Comparison of ENCODE assay signal across 10 cellular contexts in the genomic region with DNA sequence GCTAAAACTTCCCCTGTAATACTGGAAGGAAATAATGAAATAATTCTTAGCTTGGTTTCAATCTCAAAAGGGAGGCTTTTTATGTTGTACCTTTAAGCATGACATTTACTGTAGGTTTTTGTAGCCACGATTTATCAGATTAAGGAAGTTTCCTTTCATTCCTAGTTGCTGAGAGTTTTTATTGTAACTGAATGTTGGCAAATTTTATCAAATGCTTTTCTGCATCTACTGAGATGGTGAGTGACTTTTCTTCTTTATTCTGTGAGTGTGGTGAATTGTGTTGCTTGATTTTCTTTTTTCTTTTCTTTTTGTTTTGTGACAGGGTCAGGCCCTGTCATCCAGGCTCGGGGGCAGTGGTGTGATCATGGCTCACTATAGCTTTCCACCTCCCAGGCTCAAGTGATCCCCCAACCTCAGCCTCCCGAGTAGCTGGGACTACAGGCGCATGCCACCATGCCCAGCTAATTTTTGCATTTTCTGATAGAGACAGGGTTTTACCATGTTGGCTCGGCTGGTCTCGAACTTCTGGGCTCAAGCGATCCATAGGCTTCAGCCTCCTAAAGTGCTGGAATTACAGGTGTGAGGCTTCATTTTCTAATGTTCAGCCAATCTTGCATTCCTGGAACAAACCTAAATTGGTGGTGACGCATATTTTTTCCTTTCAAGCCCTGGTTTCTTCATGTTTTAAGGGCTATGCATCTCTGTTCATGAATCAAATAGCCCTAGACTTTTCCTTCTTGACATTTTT. TPM values are rescaled to one million over a fixed set of nuclear protein-coding genes. Genes with fewer than 3 reads are reported as not detected.
A peak's percentile ranks its signal among the peaks of the same experiment; 100 is the strongest.
DNase-seq lines count a peak whose midpoint lies in the region; ATAC-seq and TF ChIP-seq lines count a peak whose summit lies in the region.
"Had no signal": no experiment of that assay in that cellular context is flagged by ENCODE, and none has a peak within 500 bp of the region (broad histone marks: within the 10 kb centered on the region; RNA-seq: fewer than 3 reads in every experiment).

No MANE protein-coding gene starts in this region.

- peak overlapping the region; percentile 97 for H2BK120ac ChIP-seq in IMR-90 (ENCODE audit: low read depth, low read length)

- intact Hi-C loops in IMR-90 (cut with micrococcal nuclease) = loop anchor here (1.0 to 5.0 kb wide), 2 partner anchors 17 to 40 kb away; a partner anchor contains a TSS

- peak overlapping the region; percentile 94 for H3K14ac ChIP-seq in IMR-90 (replicated peaks; ENCODE audit: low read depth, low read length)

- ATAC-seq in IMR-90 (ENCODE audit: low read depth) (peak; percentile 5), GM21576 (IDR thresholded peaks at IDR 0.05; ENCODE audit: unreplicated experiment) (no peak), HG03457 (IDR thresholded peaks at IDR 0.05; ENCODE audit: unreplicated experiment) (no peak)
- ATAC-seq in activated naive CD8-positive, alpha-beta T cell treated with anti-CD3 and anti-CD28 coated beads, Interleukin-2, amount 50 U/mL, for 24 hours = no peak
- ATAC-seq: GM12878 had no signal

- TF ChIP-seq POLR2A in IMR-90 (IDR thresholded peaks at IDR 0.05; ENCODE audit: low read depth, low read length) = no peak

- H3K23ac ChIP-seq in IMR-90 (ENCODE audit: low read depth, low read length) = peak overlapping the region; percentile 70

- WGBS in IMR-90 (ENCODE audit: extremely low coverage in 2 of 2, insufficient read length in 1 of 2), 2 experiments = 46% methylated on average over 3 of the region's 8 CpGs; no CpG with 5 or more reads in 1 of the 2 experiments

- TF ChIP-seq CTCF in IMR-90 (conservative IDR thresholded peaks at IDR 0.05; ENCODE audit: low read depth, low read length) = no peak

- H3K27ac ChIP-seq in IMR-90 (ENCODE audit: insufficient read depth, low read length) = peak overlapping the region; percentile 99
- peak overlapping the region; percentile 43 for H3K27ac ChIP-seq in layer of hippocampus (ENCODE audit: low read depth, low read length)
- H3K27ac ChIP-seq in stomach smooth muscle (ENCODE audit: low read length) = peak overlapping the region; percentile 49

- H4K91ac ChIP-seq in IMR-90 (ENCODE audit: insufficient read depth, low read depth, low read length) = peak overlapping the region; percentile 91

- POLR2A ChIA-PET in IMR-90 (lab: Charles Lee; ENCODE audit: unreplicated experiment) = no interaction called here

- H4K20me1 ChIP-seq in IMR-90 (ENCODE audit: insufficient read depth, low read length) = no peaks in the 10 kb centered on the region; the same call in 1 of the 2 replicates

- no peak overlapping the region for H3K4me3 Mint-ChIP-seq in activated naive CD8-positive, alpha-beta T cell treated with anti-CD3 and anti-CD28 coated beads, Interleukin-2, amount 50 U/mL, for 24 hours
- H3K4me3 Mint-ChIP-seq: activated naive CD4-positive, alpha-beta T cell treated with anti-CD3 and anti-CD28 coated beads, Interleukin-2, amount 50 U/mL, for 24 hours had no signal

- H3K27me3 ChIP-seq in IMR-90 (ENCODE audit: control insufficient read depth, insufficient read depth, low read length) (no peaks in the 10 kb centered on the region), layer of hippocampus (ENCODE audit: control insufficient read depth, insufficient read depth, low read length) (no peaks in the 10 kb centered on the region), stomach smooth muscle (ENCODE audit: control insufficient read depth in 1 of 2, insufficient read depth in 2 of 2, low read length in 2 of 2) (no peaks in the 10 kb centered on the region)

- H3K79me1 ChIP-seq in IMR-90 (ENCODE audit: low read depth in 1 of 2, low read length in 2 of 2) = peaks cover 0 to 3% of the 10 kb centered on the region in 2 experiments; a peak in 1 of 4 replicates

- peak overlapping the region; percentile 71 for H2BK15ac ChIP-seq in IMR-90 (ENCODE audit: low read depth, low read length)

- no peaks in the 10 kb centered on the region for H3K27me3 Mint-ChIP-seq in activated naive CD8-positive, alpha-beta T cell treated with anti-CD3 and anti-CD28 coated beads, Interleukin-2, amount 50 U/mL, for 24 hours

- no peak for DNase-seq in IMR-90
- DNase-seq in activated naive CD8-positive, alpha-beta T cell treated with anti-CD3 and anti-CD28 coated beads, Interleukin-2, amount 50 U/mL, for 24 hours = no peak
- DNase-seq in 8988T = no peak
- no peak for DNase-seq in kidney tubule cell (ENCODE audit: low spot score)

- H3K36me3 ChIP-seq in IMR-90 (ENCODE audit: control insufficient read depth, insufficient read depth, low read length) (no peaks in the 10 kb centered on the region), stomach smooth muscle (ENCODE audit: control insufficient read depth in 2 of 2, insufficient read depth in 2 of 2, low read length in 2 of 2) (no peaks in the 10 kb centered on the region)

- no TSS peak for BruUV-seq in IMR-90 (replicated peaks; lab: Mats Ljungman, UMichigan)

- H4K5ac ChIP-seq in IMR-90 (ENCODE audit: low read depth, low read length) = peak overlapping the region; percentile 43

- H3K4me1 ChIP-seq in IMR-90 (ENCODE audit: control insufficient read depth, insufficient read depth, low read length) (peaks cover 24% of the 10 kb centered on the region), stomach smooth muscle (ENCODE audit: control insufficient read depth, insufficient read depth, low read length) (peaks cover 7% of the 10 kb centered on the region)

- dilution Hi-C loops in IMR-90 (cut with HindIII; ENCODE audit: low sequenced_read_pairs, unreplicated experiment) = no loop called here

- peak overlapping the region; percentile 77 to 90 for H4K8ac ChIP-seq in IMR-90 (ENCODE audit: low read depth in 2 of 2, low read length in 2 of 2)

- peak overlapping the region; percentile 96 for H2AK5ac ChIP-seq in IMR-90 (ENCODE audit: low read depth, low read length)

- H3K9me3 ChIP-seq in IMR-90 (ENCODE audit: control insufficient read depth, insufficient read depth, low read length) = no peaks in the 10 kb centered on the region
- H3K9me3 ChIP-seq in stomach smooth muscle (ENCODE audit: control insufficient read depth in 2 of 2, low read length in 2 of 2) = no peaks in the 10 kb centered on the region

- H3K18ac ChIP-seq in IMR-90 (ENCODE audit: low read depth, low read length) = peak overlapping the region; percentile 98

- in situ Hi-C loops in IMR-90 (cut with MboI; ENCODE audit: low sequenced_read_pairs) = no loop called here

- peaks cover 28% of the 10 kb centered on the region for H3K4me1 Mint-ChIP-seq in activated naive CD8-positive, alpha-beta T cell treated with anti-CD3 and anti-CD28 coated beads, Interleukin-2, amount 50 U/mL, for 24 hours

- H3K4me3 ChIP-seq in IMR-90 (ENCODE audit: insufficient read depth, low read depth, low read length) (no peak overlapping the region), stomach smooth muscle (ENCODE audit: low read length in 2 of 2) (no peak overlapping the region)
- H3K4me3 ChIP-seq: GM12878 had no signal

- H3K56ac ChIP-seq in IMR-90 (ENCODE audit: extremely low read depth, insufficient read depth, low read length) = peak overlapping the region; percentile 89

- H3K9ac ChIP-seq in IMR-90 (ENCODE audit: low read depth, low read length) (peak overlapping the region; percentile 60), stomach smooth muscle (ENCODE audit: low read length in 2 of 2) (no peak overlapping the region)

- H3K9me3 Mint-ChIP-seq in activated naive CD8-positive, alpha-beta T cell treated with anti-CD3 and anti-CD28 coated beads, Interleukin-2, amount 50 U/mL, for 24 hours = no peaks in the 10 kb centered on the region
- H3K9me3 Mint-ChIP-seq: activated naive CD4-positive, alpha-beta T cell treated with anti-CD3 and anti-CD28 coated beads, Interleukin-2, amount 50 U/mL, for 24 hours had no signal

- peak overlapping the region; percentile 98 for H2BK20ac ChIP-seq in IMR-90 (ENCODE audit: low read depth, low read length)

- no peak overlapping the region for H2AK9ac ChIP-seq in IMR-90 (replicated peaks; ENCODE audit: low read depth, low read length, poor library complexity)

- H3K36me3 Mint-ChIP-seq in activated naive CD8-positive, alpha-beta T cell treated with anti-CD3 and anti-CD28 coated beads, Interleukin-2, amount 50 U/mL, for 24 hours (ENCODE audit: low read depth) = no peaks in the 10 kb centered on the region
- H3K36me3 Mint-ChIP-seq: activated naive CD4-positive, alpha-beta T cell treated with anti-CD3 and anti-CD28 coated beads, Interleukin-2, amount 50 U/mL, for 24 hours had no signal

- peak overlapping the region; percentile 50 for H3K27ac Mint-ChIP-seq in activated naive CD8-positive, alpha-beta T cell treated with anti-CD3 and anti-CD28 coated beads, Interleukin-2, amount 50 U/mL, for 24 hours
- H3K27ac Mint-ChIP-seq: activated naive CD4-positive, alpha-beta T cell treated with anti-CD3 and anti-CD28 coated beads, Interleukin-2, amount 50 U/mL, for 24 hours had no signal

- CTCF ChIA-PET in IMR-90 (lab: Yijun Ruan, JAX) = interaction anchor here (1.3 kb wide), 1 partner anchor 17 kb away, joined by 3 read pairs; no protein-coding TSS in a partner anchor

- H3K4ac ChIP-seq in IMR-90 (ENCODE audit: low read depth, low read length) = peak overlapping the region; percentile 93

- peaks cover 3% of the 10 kb centered on the region for H3K9me1 ChIP-seq in IMR-90 (ENCODE audit: insufficient read depth, low read length)

- H2BK5ac ChIP-seq in IMR-90 (ENCODE audit: low read depth, low read length, poor library complexity, severe bottlenecking) = peak overlapping the region; percentile 99

- H3K4me2 ChIP-seq in IMR-90 (ENCODE audit: low read depth, low read length) = peak overlapping the region; percentile 23

- no peak for TF ChIP-seq RAD21 in IMR-90 (IDR thresholded peaks at IDR 0.05; ENCODE audit: low read length)

- no peak overlapping the region for H2AFZ ChIP-seq in IMR-90 (replicated peaks; ENCODE audit: low read length, poor library complexity)

TF ChIP-seq in IMR-90, 13 proteins besides CTCF, POLR2A, EP300 and RAD21:
- TF ChIP-seq MAZ (IDR thresholded peaks at IDR 0.05; ENCODE audit: borderline replicate concordance, low read depth, low read length) = no peak

RNA-seq across cellular contexts. Expression of a gene that starts 26.2 kb away (rescaled TPM):
- 0.18 and 0.28 TPM in 2 replicates for total RNA-seq in IMR-90 (2012; rRNA removed)
- 1.6 and 2.4 TPM in 2 replicates for polyA plus RNA-seq in IMR-90 (2012; rRNA removed)
- polyA plus RNA-seq in IMR-90 (2012; cell fraction: cytosol; rRNA removed) = 1.1 and 1.9 TPM in 2 replicates
- polyA plus RNA-seq in IMR-90 (2012; cell fraction: nucleus; rRNA removed; ENCODE audit: low replicate concordance) = 1.9 and 4.1 TPM in 2 replicates

RNA-seq across cellular contexts. Expression of a gene that starts 37.4 kb away (rescaled TPM):
- total RNA-seq in IMR-90 (2012; rRNA removed) = 0.18 and 0.28 TPM in 2 replicates
- polyA plus RNA-seq in IMR-90 (2012; rRNA removed) = 3.1 and 5.8 TPM in 2 replicates
- 0.58 and 3.1 TPM in 2 replicates for polyA plus RNA-seq in IMR-90 (2012; cell fraction: cytosol; rRNA removed)
- polyA plus RNA-seq in IMR-90 (2012; cell fraction: nucleus; rRNA removed; ENCODE audit: low replicate concordance) = 15.2 and 20.3 TPM in 2 replicates
- total RNA-seq: GM12878 had no signal

Comparison
In these comparisons a context has a peak if more than half of its experiments do, and no peak if none do; other contexts are left out.
1. H3K27ac ChIP-seq: peak in every context shown above with its lines; median percentile 99 in IMR-90; 49 in stomach smooth muscle; 43 in layer of hippocampus.